25 cellular contexts compared by ENCODE assay signal in the genomic region with DNA sequence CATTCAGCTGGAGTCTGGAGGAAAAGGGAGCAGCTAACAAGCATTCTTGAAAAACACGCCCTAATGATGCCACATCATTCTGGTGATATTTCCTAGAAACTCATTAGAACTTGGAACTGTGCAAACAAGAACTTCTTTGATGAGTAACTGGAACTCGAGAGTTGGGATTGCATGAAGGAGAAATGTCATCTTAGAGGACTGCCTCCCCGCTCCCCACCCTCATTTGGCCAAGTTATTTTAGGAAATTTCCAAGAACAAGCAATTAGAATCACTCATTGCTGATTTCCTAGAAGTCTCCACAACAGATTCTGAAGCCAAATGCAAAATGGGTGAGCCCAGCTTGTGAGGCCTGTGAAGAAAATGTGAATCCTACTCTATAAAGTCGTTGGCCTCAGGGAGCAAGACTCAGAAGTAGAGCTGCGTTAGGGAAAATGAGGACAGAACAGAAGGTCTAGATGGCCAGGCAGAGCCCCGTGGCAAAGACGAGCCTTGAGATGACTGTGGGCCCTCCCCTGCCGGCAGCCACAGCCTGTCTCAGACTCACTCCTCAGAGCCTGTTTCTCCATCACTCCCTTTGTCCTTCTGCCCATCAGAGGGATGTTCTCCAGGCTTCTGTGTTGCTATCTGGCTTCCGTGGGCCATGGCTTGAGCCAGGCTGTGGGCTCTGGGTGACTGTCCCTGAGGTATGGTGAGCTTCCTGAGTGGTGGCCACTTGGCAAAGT. TPM values are rescaled to one million over a fixed set of nuclear protein-coding genes. Genes with fewer than 3 reads are reported as not detected.
DNase-seq lines count a peak whose midpoint lies in the region; ATAC-seq, FAIRE-seq and TF ChIP-seq lines count a peak whose summit lies in the region.
"Had no signal": no experiment of that assay in that cellular context is flagged by ENCODE, and none has a peak within 500 bp of the region (broad histone marks: within the 10 kb centered on the region; RNA-seq: fewer than 3 reads in every experiment).

No MANE protein-coding gene starts in this region.

- CTCF ChIA-PET in mammary epithelial cell (lab: Charles Lee; ENCODE audit: low non-redundant PET) = no interaction called here
- CTCF ChIA-PET in MCF 10A (lab: Yijun Ruan, JAX) = no interaction called here
- CTCF ChIA-PET in HepG2 (lab: Yijun Ruan, JAX; ENCODE audit: low intra/inter-chr PET ratio, low total read pairs) = no interaction called here

- TF ChIP-seq POLR2A in HepG2 (IDR thresholded peaks at IDR 0.05; ENCODE audit: insufficient read depth in 1 of 2, low read depth in 2 of 2, low read length in 2 of 2) = no peak

- H3K36me3 Mint-ChIP-seq in MCF 10A (ENCODE audit: insufficient read depth, unreplicated experiment) (no peaks in the 10 kb centered on the region), chondrocyte (ENCODE audit: low read depth) (no peaks in the 10 kb centered on the region)
- H3K36me3 Mint-ChIP-seq: stimulated activated memory B cell treated with anti-CD40 and anti-IgM and Interleukin-4, amounts not matched to agents 10 μg/mL and 1 μg/mL and 100 μg/mL, for 72 hours had no signal

- no peak overlapping the region for H3K9ac ChIP-seq in mammary epithelial cell (ENCODE audit: insufficient read depth, low read length)
- no peak overlapping the region for H3K9ac ChIP-seq in HepG2 (ENCODE audit: insufficient read depth, low read depth, low read length)

- H3K4me3 ChIP-seq in mammary epithelial cell (replicated peaks in 1 of 3; ENCODE audit: insufficient read depth in 1 of 3, low read depth in 2 of 3, low read length in 3 of 3) (no peak overlapping the region), HepG2 (replicated peaks in 1 of 3; ENCODE audit: insufficient read depth in 1 of 3, low read depth in 2 of 3, low read length in 3 of 3) (no peak overlapping the region), upper lobe of right lung (no peak overlapping the region)
- H3K4me3 ChIP-seq: A549, Peyer's patch had no signal

- H3K4me2 ChIP-seq in mammary epithelial cell (ENCODE audit: insufficient read depth, low read depth, low read length) (no peak overlapping the region), HepG2 (ENCODE audit: low read depth, low read length) (no peak overlapping the region)
- H3K4me2 ChIP-seq: A549 had no signal

- ATAC-seq in HepG2 = no peak
- no peak for ATAC-seq in upper lobe of right lung
- ATAC-seq in GM19455 (IDR thresholded peaks at IDR 0.05; ENCODE audit: unreplicated experiment) = no peak
- ATAC-seq: A549; activated CD8-positive, alpha-beta T cell treated with anti-CD3 and anti-CD28 coated beads, Interleukin-2, amount 10 ng/mL, durations not matched to agents 7 days and 5 days; effector memory CD8-positive, alpha-beta T cell; left colon; stimulated activated memory B cell treated with anti-CD40 and anti-IgM and Interleukin-4, amounts not matched to agents 10 μg/mL and 1 μg/mL and 100 μg/mL, for 72 hours had no signal

- peak; percentile 34 for DNase-seq in mammary epithelial cell
- no peak for DNase-seq in MCF 10A (ENCODE audit: unreplicated experiment)
- peak; percentile 28 for DNase-seq in chondrocyte (ENCODE audit: low spot score)
- no peak for DNase-seq in HepG2 (ENCODE audit: low spot score)
- DNase-seq in upper lobe of right lung = peak; percentile 49
- DNase-seq in NCI-H1694 treated with DMSO at 0.1 percent for 48 hours (lab: John Stamatoyannopoulos, UW) = no peak
- DNase-seq in UCSD-AML1 (lab: John Stamatoyannopoulos, UW; ENCODE audit: unreplicated experiment) = no peak
- DNase-seq: activated CD8-positive, alpha-beta T cell treated with anti-CD3 and anti-CD28 coated beads, Interleukin-2, amount 10 ng/mL, durations not matched to agents 7 days and 5 days; DND-41; effector memory CD8-positive, alpha-beta T cell; H9; left colon; NCI-H2171 treated with DMSO at 0.1 percent for 48 hours; stimulated activated CD4-positive, alpha-beta T cell treated with anti-CD3 and anti-CD28 coated beads, Interleukin-12 subunit alpha, Interleukin-12 subunit beta, amount 100 ng/mL, for 4 hours; SW 1271; trophoblast cell; WERI-Rb-1 had no signal

- no peak overlapping the region for H3K4me3 Mint-ChIP-seq in MCF 10A (ENCODE audit: unreplicated experiment)
- no peak overlapping the region for H3K4me3 Mint-ChIP-seq in chondrocyte (ENCODE audit: unreplicated experiment)
- H3K4me3 Mint-ChIP-seq: activated CD8-positive, alpha-beta T cell treated with anti-CD3 and anti-CD28 coated beads, Interleukin-2, amount 10 ng/mL, durations not matched to agents 7 days and 5 days; activated T-helper 1 cell treated with anti-CD3 and anti-CD28 coated beads, Interleukin-12 subunit alpha, Interleukin-12 subunit beta, Interleukin-2, Interleukin-4 antibody, amounts not matched to agents 30 ng/mL and 10 ng/mL and 1 ng/mL, durations not matched to agents 14 hours and 24 hours and 36 hours; CD4-positive, alpha-beta T cell; central memory CD8-positive, alpha-beta T cell; effector memory CD8-positive, alpha-beta T cell; H9; stimulated activated memory B cell treated with anti-CD40 and anti-IgM and Interleukin-4, amounts not matched to agents 10 μg/mL and 1 μg/mL and 100 μg/mL, for 72 hours had no signal

- BruUV-seq in mammary epithelial cell (replicated peaks; lab: Mats Ljungman, UMichigan) = no TSS peak
- no TSS peak for BruUV-seq in MCF 10A (replicated peaks; lab: Mats Ljungman, UMichigan)
- BruUV-seq in HepG2 (replicated peaks; lab: Mats Ljungman, UMichigan) = no TSS peak

- in situ Hi-C loops in mammary epithelial cell (cut with MboI; ENCODE audit: low sequenced_read_pairs in 2 of 2) (no loop called here), HepG2 (cut with HindIII; ENCODE audit: extremely low pct_ligation_motif_present, low pct_unique_long_range_greater_than_20kb) (loop anchor here (5.0 kb wide), 1 partner anchor 32 kb away; no protein-coding TSS in a partner anchor)

- 74% methylated on average over 9 of the region's 9 CpGs for WGBS in mammary epithelial cell (ENCODE audit: low coverage, missing lambda C conversion rate)
- 27% methylated on average over 6 of the region's 9 CpGs for WGBS in HepG2 (ENCODE audit: low lambda C conversion rate)

- H3K9me3 Mint-ChIP-seq in MCF 10A (ENCODE audit: unreplicated experiment) (no peaks in the 10 kb centered on the region), chondrocyte (ENCODE audit: low read depth) (no peaks in the 10 kb centered on the region)
- H3K9me3 Mint-ChIP-seq: activated T-helper 1 cell treated with anti-CD3 and anti-CD28 coated beads, Interleukin-12 subunit alpha, Interleukin-12 subunit beta, Interleukin-2, Interleukin-4 antibody, amounts not matched to agents 30 ng/mL and 10 ng/mL and 1 ng/mL, durations not matched to agents 14 hours and 24 hours and 36 hours; CD4-positive, alpha-beta T cell; central memory CD8-positive, alpha-beta T cell; effector memory CD8-positive, alpha-beta T cell; H9 had no signal

- POLR2A ChIA-PET in MCF 10A (lab: Yijun Ruan, JAX) = no interaction called here
- POLR2A ChIA-PET in HepG2 (lab: Yijun Ruan, JAX) = no interaction called here

- intact Hi-C loops in mammary epithelial cell (cut with micrococcal nuclease) (no loop called here), MCF 10A (cut with micrococcal nuclease) (no loop called here), HepG2 (cut with micrococcal nuclease; ENCODE audit: unreplicated experiment) (no loop called here), upper lobe of right lung (cut with DNase I) (no loop called here)

- H3K36me3 ChIP-seq in mammary epithelial cell (ENCODE audit: insufficient read depth, low read length) = no peaks in the 10 kb centered on the region
- no peaks in the 10 kb centered on the region for H3K36me3 ChIP-seq in HepG2 (replicated peaks in 1 of 2; ENCODE audit: control insufficient read depth in 1 of 2, insufficient read depth in 2 of 2, low read length in 2 of 2)
- H3K36me3 ChIP-seq in upper lobe of right lung = no peaks in the 10 kb centered on the region
- H3K36me3 ChIP-seq: Peyer's patch, WERI-Rb-1 had no signal

- H3K27ac Mint-ChIP-seq in MCF 10A (ENCODE audit: low read depth, unreplicated experiment) (no peak overlapping the region), chondrocyte (ENCODE audit: unreplicated experiment) (no peak overlapping the region)
- H3K27ac Mint-ChIP-seq: activated CD8-positive, alpha-beta T cell treated with anti-CD3 and anti-CD28 coated beads, Interleukin-2, amount 10 ng/mL, durations not matched to agents 7 days and 5 days; activated T-helper 1 cell treated with anti-CD3 and anti-CD28 coated beads, Interleukin-12 subunit alpha, Interleukin-12 subunit beta, Interleukin-2, Interleukin-4 antibody, amounts not matched to agents 30 ng/mL and 10 ng/mL and 1 ng/mL, durations not matched to agents 14 hours and 24 hours and 36 hours; CD4-positive, alpha-beta T cell; effector memory CD8-positive, alpha-beta T cell; H9; stimulated activated memory B cell treated with anti-CD40 and anti-IgM and Interleukin-4, amounts not matched to agents 10 μg/mL and 1 μg/mL and 100 μg/mL, for 72 hours had no signal

- FAIRE-seq in HepG2 (lab: Jason Lieb, UNC) = no peak
- FAIRE-seq: A549 had no signal

- H3K79me2 ChIP-seq in mammary epithelial cell (ENCODE audit: insufficient read depth, low read length) = no peaks in the 10 kb centered on the region
- no peaks in the 10 kb centered on the region for H3K79me2 ChIP-seq in HepG2 (ENCODE audit: insufficient read depth, low read length)

- no peak for TF ChIP-seq RAD21 in HepG2 (CRISPR knock-in tag; IDR thresholded peaks at IDR 0.05)

- H4K20me1 ChIP-seq in mammary epithelial cell (ENCODE audit: insufficient read depth, low read length) = no peaks in the 10 kb centered on the region
- H4K20me1 ChIP-seq in HepG2 (ENCODE audit: insufficient read depth, low read length) = no peaks in the 10 kb centered on the region

- H2AFZ ChIP-seq in mammary epithelial cell (ENCODE audit: low read depth, low read length) = no peak overlapping the region
- H2AFZ ChIP-seq in HepG2 (ENCODE audit: low read length) = no peak overlapping the region

- no peaks in the 10 kb centered on the region for H3K27me3 ChIP-seq in mammary epithelial cell (ENCODE audit: insufficient read depth, low read length)
- peaks cover 11 to 63% of the 10 kb centered on the region in 2 experiments for H3K27me3 ChIP-seq in HepG2 (ENCODE audit: control insufficient read depth in 1 of 2, insufficient read depth in 2 of 2, low read length in 2 of 2)
- no peaks in the 10 kb centered on the region for H3K27me3 ChIP-seq in upper lobe of right lung
- H3K27me3 ChIP-seq: Peyer's patch had no signal

- dilution Hi-C loops in mammary epithelial cell (cut with HindIII; ENCODE audit: low sequenced_read_pairs) = no loop called here

- H3K9me3 ChIP-seq in mammary epithelial cell (replicated peaks; ENCODE audit: insufficient read depth, low read length) (no peaks in the 10 kb centered on the region), HepG2 (ENCODE audit: low read length) (no peaks in the 10 kb centered on the region), upper lobe of right lung (no peaks in the 10 kb centered on the region)
- H3K9me3 ChIP-seq: A549, Peyer's patch had no signal

- no peaks in the 10 kb centered on the region for H3K4me1 ChIP-seq in mammary epithelial cell (ENCODE audit: insufficient read depth, low read length)
- H3K4me1 ChIP-seq in HepG2 (ENCODE audit: insufficient read depth, low read length) = peaks cover 6% of the 10 kb centered on the region
- H3K4me1 ChIP-seq in upper lobe of right lung = no peaks in the 10 kb centered on the region
- H3K4me1 ChIP-seq: A549, Peyer's patch had no signal

- TF ChIP-seq CTCF in mammary epithelial cell (conservative IDR thresholded peaks at IDR 0.05 in 1 of 2, IDR thresholded peaks at IDR 0.05 in 1 of 2; ENCODE audit: extremely low read depth in 1 of 2, insufficient read depth in 1 of 2, low read depth in 1 of 2, low read length in 2 of 2) = no peak
- TF ChIP-seq CTCF in MCF 10A (IDR thresholded peaks at IDR 0.05; ENCODE audit: unreplicated experiment) = no peak
- TF ChIP-seq CTCF in chondrocyte (IDR thresholded peaks at IDR 0.05) = no peak
- TF ChIP-seq CTCF in HepG2 (CRISPR knock-in tag; IDR thresholded peaks at IDR 0.05) = no peak
- no peak for TF ChIP-seq CTCF in upper lobe of right lung (IDR thresholded peaks at IDR 0.05)

- no peak overlapping the region for H3K27ac ChIP-seq in mammary epithelial cell (ENCODE audit: insufficient read depth, low read depth, low read length)
- H3K27ac ChIP-seq in HepG2 (ENCODE audit: extremely low read length, insufficient read depth, low read length) = no peak overlapping the region
- no peak overlapping the region for H3K27ac ChIP-seq in upper lobe of right lung
- H3K27ac ChIP-seq: A549, Peyer's patch, WERI-Rb-1 had no signal

- H3K4me1 Mint-ChIP-seq in MCF 10A (ENCODE audit: insufficient read depth, unreplicated experiment) (no peaks in the 10 kb centered on the region), chondrocyte (ENCODE audit: low read depth) (no peaks in the 10 kb centered on the region)
- H3K4me1 Mint-ChIP-seq: central memory CD8-positive, alpha-beta T cell; H9; stimulated activated memory B cell treated with anti-CD40 and anti-IgM and Interleukin-4, amounts not matched to agents 10 μg/mL and 1 μg/mL and 100 μg/mL, for 72 hours had no signal

- TF ChIP-seq EP300 in HepG2 (IDR thresholded peaks at IDR 0.05; ENCODE audit: low read depth in 2 of 2, low read length in 2 of 2) = no peak
- no peak for TF ChIP-seq EP300 in HepG2 (CRISPR knock-in tag; IDR thresholded peaks at IDR 0.05; ENCODE audit: borderline replicate concordance)

- H3K27me3 Mint-ChIP-seq in MCF 10A (ENCODE audit: insufficient read depth, unreplicated experiment) (peaks cover 10% of the 10 kb centered on the region), chondrocyte (ENCODE audit: low read depth) (peaks cover 10% of the 10 kb centered on the region)

RNA-seq across cellular contexts. Expression of a gene that starts 38.4 kb away (rescaled TPM):
- not detected for total RNA-seq in mammary epithelial cell
- not detected for polyA plus RNA-seq in mammary epithelial cell
- polyA minus RNA-seq in mammary epithelial cell = not detected
- not detected in 2 replicates for total RNA-seq in MCF 10A (2022)
- total RNA-seq in chondrocyte = 0.02 TPM in 1 of 3 replicates, not detected in the others
- total RNA-seq in HepG2 (2016; rRNA removed; fragmentation: Illumina TruSeq; extraction: Trizol) = 0.04 TPM in 1 of 2 replicates, not detected in the other
- total RNA-seq in HepG2 (2016; cell fraction: cytosol; rRNA removed; fragmentation: Illumina TruSeq; extraction: Trizol; ENCODE audit: low read depth) = not detected in 2 replicates
- total RNA-seq in HepG2 (2016; cell fraction: insoluble cytoplasmic fraction; rRNA removed; fragmentation: Illumina TruSeq; extraction: Trizol) = not detected in 2 replicates
- 0.03 TPM in 1 of 2 replicates, not detected in the other for total RNA-seq in HepG2 (2016; cell fraction: membrane; rRNA removed; fragmentation: Illumina TruSeq; extraction: Trizol)
- total RNA-seq in HepG2 (2016; cell fraction: nucleus; rRNA removed; fragmentation: Illumina TruSeq; extraction: Trizol) = not detected in 2 replicates
- polyA plus RNA-seq in HepG2 (2011; rRNA removed) = not detected in 2 replicates
- polyA plus RNA-seq in HepG2 (2011; cell fraction: cytosol; rRNA removed) = 0.01 TPM in 1 of 2 replicates, not detected in the other
- 0.05 TPM in 1 of 2 replicates, not detected in the other for polyA plus RNA-seq in HepG2 (2011; cell fraction: nucleus; rRNA removed)
- 0.03 and 0.05 TPM in 2 replicates for polyA plus RNA-seq in HepG2 (2012)
- polyA plus RNA-seq in HepG2 (2016; cell fraction: cytosol; fragmentation: Illumina TruSeq; extraction: Trizol; ENCODE audit: low read depth) = not detected in 2 replicates
- not detected in 2 replicates for polyA plus RNA-seq in HepG2 (2016; cell fraction: insoluble cytoplasmic fraction; fragmentation: Illumina TruSeq; extraction: Trizol; ENCODE audit: low read depth)
- 0.05 TPM in 1 of 2 replicates, not detected in the other for polyA plus RNA-seq in HepG2 (2016; cell fraction: membrane; fragmentation: Illumina TruSeq; extraction: Trizol; ENCODE audit: low read depth)
- polyA plus RNA-seq in HepG2 (2016; cell fraction: nucleus; fragmentation: Illumina TruSeq; extraction: Trizol; ENCODE audit: insufficient read depth, low read depth) = not detected in 2 replicates
- not detected in 2 replicates for polyA minus RNA-seq in HepG2 (2011; rRNA and poly(A)+ RNA removed; ENCODE audit: low replicate concordance)
- not detected in 2 replicates for polyA minus RNA-seq in HepG2 (2011; cell fraction: cytosol; rRNA and poly(A)+ RNA removed)
- not detected in 2 replicates for polyA minus RNA-seq in HepG2 (2011; cell fraction: nucleus; rRNA and poly(A)+ RNA removed)
- total RNA-seq in upper lobe of right lung = not detected
- total RNA-seq: activated CD8-positive, alpha-beta T cell treated with anti-CD3 and anti-CD28 coated beads, Interleukin-2, amount 10 ng/mL, durations not matched to agents 7 days and 5 days; activated T-helper 1 cell treated with anti-CD3 and anti-CD28 coated beads, Interleukin-12 subunit alpha, Interleukin-12 subunit beta, Interleukin-2, Interleukin-4 antibody, amounts not matched to agents 30 ng/mL and 10 ng/mL and 1 ng/mL, durations not matched to agents 14 hours and 24 hours and 36 hours; CD4-positive, alpha-beta T cell; fibroblast of villous mesenchyme; H9; left colon; Peyer's patch had no signal

RNA-seq across cellular contexts. Expression of a gene that starts 39.2 kb away (rescaled TPM):
- 10 to 100 TPM in 1 of 2 donors, under 1 TPM in 1; 0.83 to 75.5 TPM for total RNA-seq in mammary epithelial cell
- polyA plus RNA-seq in mammary epithelial cell = 20.8 TPM
- polyA minus RNA-seq in mammary epithelial cell = 33.5 TPM
- not detected in 2 replicates for total RNA-seq in MCF 10A (2022)
- not detected in 3 replicates for total RNA-seq in chondrocyte
- not detected in 2 replicates for total RNA-seq in HepG2 (2016; rRNA removed; fragmentation: Illumina TruSeq; extraction: Trizol)
- total RNA-seq in HepG2 (2016; cell fraction: cytosol; rRNA removed; fragmentation: Illumina TruSeq; extraction: Trizol; ENCODE audit: low read depth) = not detected in 2 replicates
- total RNA-seq in HepG2 (2016; cell fraction: insoluble cytoplasmic fraction; rRNA removed; fragmentation: Illumina TruSeq; extraction: Trizol) = not detected in 2 replicates
- not detected in 2 replicates for total RNA-seq in HepG2 (2016; cell fraction: membrane; rRNA removed; fragmentation: Illumina TruSeq; extraction: Trizol)
- 0.38 TPM in 1 of 2 replicates, not detected in the other for total RNA-seq in HepG2 (2016; cell fraction: nucleus; rRNA removed; fragmentation: Illumina TruSeq; extraction: Trizol)
- 0.07 and 0.17 TPM in 2 replicates for polyA plus RNA-seq in HepG2 (2011; rRNA removed)
- 0.03 TPM in 1 of 2 replicates, not detected in the other for polyA plus RNA-seq in HepG2 (2011; cell fraction: cytosol; rRNA removed)
- polyA plus RNA-seq in HepG2 (2011; cell fraction: nucleus; rRNA removed) = 0.59 and 0.62 TPM in 2 replicates
- 0.12 TPM in 1 of 2 replicates, not detected in the other for polyA plus RNA-seq in HepG2 (2012)
- polyA plus RNA-seq in HepG2 (2016; cell fraction: cytosol; fragmentation: Illumina TruSeq; extraction: Trizol; ENCODE audit: low read depth) = not detected in 2 replicates
- polyA plus RNA-seq in HepG2 (2016; cell fraction: insoluble cytoplasmic fraction; fragmentation: Illumina TruSeq; extraction: Trizol; ENCODE audit: low read depth) = not detected in 2 replicates
- polyA plus RNA-seq in HepG2 (2016; cell fraction: membrane; fragmentation: Illumina TruSeq; extraction: Trizol; ENCODE audit: low read depth) = not detected in 2 replicates
- polyA plus RNA-seq in HepG2 (2016; cell fraction: nucleus; fragmentation: Illumina TruSeq; extraction: Trizol; ENCODE audit: insufficient read depth, low read depth) = 0.15 TPM in 1 of 2 replicates, not detected in the other
- 0.08 TPM in 1 of 2 replicates, not detected in the other for polyA minus RNA-seq in HepG2 (2011; rRNA and poly(A)+ RNA removed; ENCODE audit: low replicate concordance)
- polyA minus RNA-seq in HepG2 (2011; cell fraction: cytosol; rRNA and poly(A)+ RNA removed) = not detected in 2 replicates
- polyA minus RNA-seq in HepG2 (2011; cell fraction: nucleus; rRNA and poly(A)+ RNA removed) = 0.12 and 0.26 TPM in 2 replicates
- total RNA-seq in upper lobe of right lung = 15.6 TPM
- total RNA-seq: activated CD8-positive, alpha-beta T cell treated with anti-CD3 and anti-CD28 coated beads, Interleukin-2, amount 10 ng/mL, durations not matched to agents 7 days and 5 days; activated T-helper 1 cell treated with anti-CD3 and anti-CD28 coated beads, Interleukin-12 subunit alpha, Interleukin-12 subunit beta, Interleukin-2, Interleukin-4 antibody, amounts not matched to agents 30 ng/mL and 10 ng/mL and 1 ng/mL, durations not matched to agents 14 hours and 24 hours and 36 hours; CD4-positive, alpha-beta T cell had no signal

Comparison
In these comparisons a context has a peak if more than half of its experiments do, and no peak if none do; other contexts are left out.
1. DNase-seq: peak in mammary epithelial cell (single experiment), chondrocyte (single experiment) and upper lobe of right lung (single experiment); none in MCF 10A (single experiment), HepG2 (single experiment), NCI-H1694 treated with DMSO at 0.1 percent for 48 hours (single experiment) and UCSD-AML1 (single experiment).